8 cellular contexts compared by ENCODE assay signal in the genomic region with DNA sequence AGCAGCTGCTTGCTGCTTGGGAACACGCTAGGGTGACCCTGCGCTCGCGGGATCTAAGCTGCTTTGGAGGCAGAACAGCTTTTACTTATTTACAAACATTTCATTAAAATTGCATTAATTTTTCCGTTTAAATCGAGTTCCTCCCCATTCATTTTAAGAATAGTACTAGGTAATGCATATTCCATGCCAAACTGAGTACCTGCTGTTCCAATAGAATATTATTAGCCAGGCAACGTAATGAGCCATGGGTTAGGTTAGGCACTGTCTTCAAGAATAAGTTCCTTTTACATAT. TPM values are rescaled to one million over a fixed set of nuclear protein-coding genes. Genes with fewer than 3 reads are reported as not detected.
DNase-seq lines count a peak whose midpoint lies in the region; ATAC-seq and TF ChIP-seq lines count a peak whose summit lies in the region.

No MANE protein-coding gene starts in this region.

- peak overlapping the region; percentile 60 for H3K27ac Mint-ChIP-seq in activated naive CD4-positive, alpha-beta T cell treated with anti-CD3 and anti-CD28 coated beads for 36 hours
- no peak overlapping the region for H3K27ac Mint-ChIP-seq in WTC11

- H3K4me3 ChIP-seq in iPS-20b (ENCODE audit: low read length), result peak overlapping the region; percentile 75

- no peaks in the 10 kb centered on the region for H3K9me3 Mint-ChIP-seq in activated naive CD4-positive, alpha-beta T cell treated with anti-CD3 and anti-CD28 coated beads for 36 hours
- peaks cover 15% of the 10 kb centered on the region for H3K9me3 Mint-ChIP-seq in WTC11

- DNase-seq in activated naive CD4-positive, alpha-beta T cell treated with anti-CD3 and anti-CD28 coated beads for 36 hours, result no peak
- DNase-seq in activated naive CD4-positive, alpha-beta T cell treated with Interleukin-2 at 50 U/mL for 16 hours, result no peak
- DNase-seq in WTC11 (ENCODE audit: low spot score) (no peak), substantia nigra (lab: John Stamatoyannopoulos, UW) (no peak), H4 (ENCODE audit: low spot score) (no peak), NOMO-1 (lab: John Stamatoyannopoulos, UW; ENCODE audit: unreplicated experiment in 2 of 2) (no peak)
- DNase-seq in stimulated activated naive CD4-positive, alpha-beta T cell (lab: John Stamatoyannopoulos, UW), result no peak

- peaks cover 27% of the 10 kb centered on the region for H3K4me1 Mint-ChIP-seq in activated naive CD4-positive, alpha-beta T cell treated with anti-CD3 and anti-CD28 coated beads for 36 hours (ENCODE audit: low read depth)
- peaks cover 12% of the 10 kb centered on the region for H3K4me1 Mint-ChIP-seq in WTC11

- H3K4me1 ChIP-seq in iPS-20b (ENCODE audit: insufficient read depth, low read length), result no peaks in the 10 kb centered on the region

- no peak for TF ChIP-seq CTCF in WTC11 (IDR thresholded peaks at IDR 0.05)

- CTCF ChIA-PET in activated naive CD4-positive, alpha-beta T cell treated with anti-CD3 and anti-CD28 coated beads for 36 hours (lab: Charles Lee), result interaction anchor here (0.6 to 3.6 kb wide), 4 partner anchors 11 to 67 kb away, joined by 3 to 24 read pairs (median 4); no protein-coding TSS in a partner anchor
- CTCF ChIA-PET in WTC11 (lab: Charles Lee), result interaction anchor here (1.1 to 2.5 kb wide), 6 partner anchors 10 to 217 kb away, joined by 4 to 35 read pairs (median 6); no protein-coding TSS in a partner anchor

- H3K9me3 ChIP-seq in iPS-20b (ENCODE audit: insufficient read depth, low read depth, low read length), result no peaks in the 10 kb centered on the region

- H3K27me3 ChIP-seq in iPS-20b (ENCODE audit: insufficient read depth, low read length), result peaks cover 39% of the 10 kb centered on the region

- H3K27me3 Mint-ChIP-seq in activated naive CD4-positive, alpha-beta T cell treated with anti-CD3 and anti-CD28 coated beads for 36 hours (ENCODE audit: low read depth), result no peaks in the 10 kb centered on the region
- peaks cover 58% of the 10 kb centered on the region for H3K27me3 Mint-ChIP-seq in WTC11 (ENCODE audit: low read depth)

- intact Hi-C loops in activated naive CD4-positive, alpha-beta T cell treated with anti-CD3 and anti-CD28 coated beads for 36 hours (cut with micrococcal nuclease), result loop anchor here (5.0 to 10.0 kb wide), 3 partner anchors 557 to 1054 kb away; partner anchors contain the start of genes CPEB3, MARCHF5, MYOF and TNKS2

- ATAC-seq in WTC11, result no peak

- H3K27ac ChIP-seq in iPS-20b (ENCODE audit: low read length), result no peak overlapping the region
- peak overlapping the region; percentile 75 for H3K27ac ChIP-seq in substantia nigra (ENCODE audit: low read depth, low read length, poor library complexity, severe bottlenecking)

- no peaks in the 10 kb centered on the region for H3K36me3 ChIP-seq in iPS-20b (ENCODE audit: insufficient read depth, low read depth, low read length)

- H3K9ac ChIP-seq in iPS-20b (ENCODE audit: low read depth, low read length), result no peak overlapping the region

- peaks cover 3% of the 10 kb centered on the region for H3K36me3 Mint-ChIP-seq in activated naive CD4-positive, alpha-beta T cell treated with anti-CD3 and anti-CD28 coated beads for 36 hours (ENCODE audit: low read depth)
- no peaks in the 10 kb centered on the region for H3K36me3 Mint-ChIP-seq in WTC11

- POLR2A ChIA-PET in WTC11 (lab: Charles Lee), result no interaction called here

- peak overlapping the region; percentile 72 for H3K4me3 Mint-ChIP-seq in activated naive CD4-positive, alpha-beta T cell treated with anti-CD3 and anti-CD28 coated beads for 36 hours
- H3K4me3 Mint-ChIP-seq in WTC11, result peak overlapping the region; percentile 73

TF ChIP-seq in WTC11, 78 proteins besides CTCF, POLR2A, EP300 and RAD21 (continues in another document):
- no peak for TF ChIP-seq CREB1 (CRISPR knock-in tag; IDR thresholded peaks at IDR 0.05)
- TF ChIP-seq, protein P1, sequence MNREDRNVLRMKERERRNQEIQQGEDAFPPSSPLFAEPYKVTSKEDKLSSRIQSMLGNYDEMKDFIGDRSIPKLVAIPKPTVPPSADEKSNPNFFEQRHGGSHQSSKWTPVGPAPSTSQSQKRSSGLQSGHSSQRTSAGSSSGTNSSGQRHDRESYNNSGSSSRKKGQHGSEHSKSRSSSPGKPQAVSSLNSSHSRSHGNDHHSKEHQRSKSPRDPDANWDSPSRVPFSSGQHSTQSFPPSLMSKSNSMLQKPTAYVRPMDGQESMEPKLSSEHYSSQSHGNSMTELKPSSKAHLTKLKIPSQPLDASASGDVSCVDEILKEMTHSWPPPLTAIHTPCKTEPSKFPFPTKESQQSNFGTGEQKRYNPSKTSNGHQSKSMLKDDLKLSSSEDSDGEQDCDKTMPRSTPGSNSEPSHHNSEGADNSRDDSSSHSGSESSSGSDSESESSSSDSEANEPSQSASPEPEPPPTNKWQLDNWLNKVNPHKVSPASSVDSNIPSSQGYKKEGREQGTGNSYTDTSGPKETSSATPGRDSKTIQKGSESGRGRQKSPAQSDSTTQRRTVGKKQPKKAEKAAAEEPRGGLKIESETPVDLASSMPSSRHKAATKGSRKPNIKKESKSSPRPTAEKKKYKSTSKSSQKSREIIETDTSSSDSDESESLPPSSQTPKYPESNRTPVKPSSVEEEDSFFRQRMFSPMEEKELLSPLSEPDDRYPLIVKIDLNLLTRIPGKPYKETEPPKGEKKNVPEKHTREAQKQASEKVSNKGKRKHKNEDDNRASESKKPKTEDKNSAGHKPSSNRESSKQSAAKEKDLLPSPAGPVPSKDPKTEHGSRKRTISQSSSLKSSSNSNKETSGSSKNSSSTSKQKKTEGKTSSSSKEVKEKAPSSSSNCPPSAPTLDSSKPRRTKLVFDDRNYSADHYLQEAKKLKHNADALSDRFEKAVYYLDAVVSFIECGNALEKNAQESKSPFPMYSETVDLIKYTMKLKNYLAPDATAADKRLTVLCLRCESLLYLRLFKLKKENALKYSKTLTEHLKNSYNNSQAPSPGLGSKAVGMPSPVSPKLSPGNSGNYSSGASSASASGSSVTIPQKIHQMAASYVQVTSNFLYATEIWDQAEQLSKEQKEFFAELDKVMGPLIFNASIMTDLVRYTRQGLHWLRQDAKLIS (CRISPR knock-in tag; IDR thresholded peaks at IDR 0.05; ENCODE audit: borderline replicate concordance), result no peak
- TF ChIP-seq, protein P2, sequence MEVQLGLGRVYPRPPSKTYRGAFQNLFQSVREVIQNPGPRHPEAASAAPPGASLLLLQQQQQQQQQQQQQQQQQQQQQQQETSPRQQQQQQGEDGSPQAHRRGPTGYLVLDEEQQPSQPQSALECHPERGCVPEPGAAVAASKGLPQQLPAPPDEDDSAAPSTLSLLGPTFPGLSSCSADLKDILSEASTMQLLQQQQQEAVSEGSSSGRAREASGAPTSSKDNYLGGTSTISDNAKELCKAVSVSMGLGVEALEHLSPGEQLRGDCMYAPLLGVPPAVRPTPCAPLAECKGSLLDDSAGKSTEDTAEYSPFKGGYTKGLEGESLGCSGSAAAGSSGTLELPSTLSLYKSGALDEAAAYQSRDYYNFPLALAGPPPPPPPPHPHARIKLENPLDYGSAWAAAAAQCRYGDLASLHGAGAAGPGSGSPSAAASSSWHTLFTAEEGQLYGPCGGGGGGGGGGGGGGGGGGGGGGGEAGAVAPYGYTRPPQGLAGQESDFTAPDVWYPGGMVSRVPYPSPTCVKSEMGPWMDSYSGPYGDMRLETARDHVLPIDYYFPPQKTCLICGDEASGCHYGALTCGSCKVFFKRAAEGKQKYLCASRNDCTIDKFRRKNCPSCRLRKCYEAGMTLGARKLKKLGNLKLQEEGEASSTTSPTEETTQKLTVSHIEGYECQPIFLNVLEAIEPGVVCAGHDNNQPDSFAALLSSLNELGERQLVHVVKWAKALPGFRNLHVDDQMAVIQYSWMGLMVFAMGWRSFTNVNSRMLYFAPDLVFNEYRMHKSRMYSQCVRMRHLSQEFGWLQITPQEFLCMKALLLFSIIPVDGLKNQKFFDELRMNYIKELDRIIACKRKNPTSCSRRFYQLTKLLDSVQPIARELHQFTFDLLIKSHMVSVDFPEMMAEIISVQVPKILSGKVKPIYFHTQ (CRISPR knock-in tag; IDR thresholded peaks at IDR 0.05), result no peak
- TF ChIP-seq SMAD3 (CRISPR knock-in tag; IDR thresholded peaks at IDR 0.05; ENCODE audit: borderline replicate concordance), result no peak
- TF ChIP-seq ZNF396 (CRISPR knock-in tag; IDR thresholded peaks at IDR 0.05; ENCODE audit: borderline replicate concordance), result no peak
- TF ChIP-seq FOXJ3 (CRISPR knock-in tag; IDR thresholded peaks at IDR 0.05; ENCODE audit: borderline replicate concordance), result no peak
- no peak for TF ChIP-seq ZNF425 (CRISPR knock-in tag; conservative IDR thresholded peaks at IDR 0.05)
- no peak for TF ChIP-seq SOX15 (CRISPR knock-in tag; IDR thresholded peaks at IDR 0.05)
- no peak for TF ChIP-seq IRF2 (CRISPR knock-in tag; IDR thresholded peaks at IDR 0.05; ENCODE audit: borderline replicate concordance, low read depth)
- no peak for TF ChIP-seq CBFB (CRISPR knock-in tag; IDR thresholded peaks at IDR 0.05; ENCODE audit: low read depth)
- TF ChIP-seq ZNF219 (CRISPR knock-in tag; IDR thresholded peaks at IDR 0.05; ENCODE audit: borderline replicate concordance), result no peak

RNA-seq across cellular contexts. Expression of gene EXOC6, which starts 0.9 kb away (rescaled TPM):
- total RNA-seq in activated naive CD4-positive, alpha-beta T cell treated with anti-CD3 and anti-CD28 coated beads for 36 hours, result 1 to 10 TPM; 7.6 to 9.3 TPM
- total RNA-seq in WTC11 (2021), result 4.4 to 5.0 TPM (median 4.5 TPM) in 3 replicates
- 6.9 and 8.8 TPM in 2 replicates for total RNA-seq in H4 (2014; rRNA removed; shearing (Covaris generic))
